Comparison of ENCODE assay signal across 8 cellular contexts in the genomic region with DNA sequence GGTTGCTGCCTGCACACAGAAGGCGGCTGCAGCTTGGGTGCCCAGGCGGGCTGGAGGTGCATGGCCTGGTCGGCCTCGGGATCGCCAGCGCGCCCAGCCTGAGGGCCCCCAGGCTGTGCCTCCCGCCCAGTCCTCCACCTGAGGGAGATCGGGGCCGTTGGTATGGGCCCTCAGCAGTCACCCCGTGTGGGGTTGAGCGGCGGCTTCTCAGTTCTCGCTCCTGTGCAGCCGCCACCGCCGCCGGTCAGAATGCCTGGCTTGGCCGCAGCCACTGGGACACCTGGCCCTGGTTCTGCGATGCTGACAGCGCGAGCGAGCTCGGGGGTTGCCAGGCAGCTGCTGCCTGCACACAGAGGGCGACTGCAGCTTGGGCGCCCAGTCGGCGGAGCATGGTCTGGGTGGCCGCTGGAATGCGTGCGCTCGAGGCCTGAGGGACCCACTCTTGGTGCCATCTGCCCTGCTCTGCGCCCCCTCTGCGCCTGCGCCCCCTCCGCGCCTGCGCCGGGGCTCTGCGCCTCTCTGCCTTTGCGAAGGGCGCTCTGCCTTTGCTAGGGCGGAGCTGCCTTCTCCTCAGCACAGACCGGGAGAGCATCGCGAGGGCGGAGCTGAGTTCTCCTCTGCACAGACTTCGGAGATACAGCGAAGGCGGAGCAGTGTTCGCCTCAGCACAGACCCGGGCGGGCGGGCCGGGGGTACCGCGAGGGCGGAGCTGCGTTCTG.
A peak's percentile ranks its signal among the peaks of the same experiment; 100 is the strongest.
DNase-seq lines count a peak whose midpoint lies in the region; ATAC-seq, FAIRE-seq and TF ChIP-seq lines count a peak whose summit lies in the region.
"Not testable (repeated sequence)": the region's sequence is repeated elsewhere in the genome, so short reads cannot be mapped to it uniquely, and the experiment has no call there.

No MANE protein-coding gene starts in this region.

- H3K36me3 ChIP-seq in mesodermal cell (ENCODE audit: control insufficient read depth, insufficient read depth, low read length): not testable (repeated sequence)

- ATAC-seq in HG03025 (IDR thresholded peaks at IDR 0.05; ENCODE audit: low FRiP score, unreplicated experiment) (peak; percentile 100), esophagus mucosa (peak; percentile 100)

- not testable (repeated sequence) for H3K4me1 ChIP-seq in mesodermal cell (ENCODE audit: control insufficient read depth, insufficient read depth, low read length, poor library complexity, severe bottlenecking)

- peak overlapping the region; percentile 34 for H3K4me3 ChIP-seq in mesodermal cell (ENCODE audit: extremely low read depth, insufficient read depth, low read length, poor library complexity, severe bottlenecking)

- H3K27ac ChIP-seq in mesodermal cell (ENCODE audit: low read depth, low read length, severe bottlenecking): not testable (repeated sequence)

- 3 to 6% methylated on average over 14 to 19 of the region's 59 CpGs for WGBS in mesodermal cell (ENCODE audit: insufficient coverage in 2 of 2), 2 experiments

- DNase-seq in AG08395 (ENCODE audit: low spot score): peak; percentile 18
- DNase-seq in RCC 7860 (ENCODE audit: low spot score): peak; percentile 41
- DNase-seq in activated T-helper 1 cell treated with anti-CD3 and anti-CD28 coated beads, Interleukin-2, amount 50 U/mL, for 16 hours (ENCODE audit: low read depth in 1 of 2, low spot score in 1 of 2): peak; percentile 39 to 49
- DNase-seq in stimulated activated CD4-positive, alpha-beta T cell treated with anti-CD3 and anti-CD28 coated beads, Interleukin-4, amount 100 ng/mL, for 1 hour: peak; percentile 74

- peak; percentile 59 for TF ChIP-seq POLR2A in GM19099 (IDR thresholded peaks at IDR 0.05; ENCODE audit: extremely low read depth, insufficient read length, low read depth)

- not testable (repeated sequence) for FAIRE-seq in RCC 7860 (lab: Jason Lieb, UNC)

- not testable (repeated sequence) for H3K9me3 ChIP-seq in mesodermal cell (ENCODE audit: control insufficient read depth, low read length)

Comparison
In these comparisons a context has a peak if more than half of its experiments do, and no peak if none do; other contexts are left out.
1. DNase-seq: peak in every context shown above with its lines; median percentile 74 in stimulated activated CD4-positive, alpha-beta T cell treated with anti-CD3 and anti-CD28 coated beads, Interleukin-4, amount 100 ng/mL, for 1 hour; 44 in activated T-helper 1 cell treated with anti-CD3 and anti-CD28 coated beads, Interleukin-2, amount 50 U/mL, for 16 hours; 41 in RCC 7860; 18 in AG08395.